Comparison of ENCODE assay signal across 1 cellular context in genomic region chr2:191845876-191846786, GRCh38.
TF ChIP-seq lines count a peak whose summit lies in the region.

No MANE protein-coding gene starts in this region.

TF ChIP-seq in HepG2, 621 proteins besides CTCF, POLR2A, EP300 and RAD21 (continued from another document and continues in another):
- TF ChIP-seq SRSF1 (optimal IDR thresholded peaks at IDR 0.05; ENCODE audit: low read depth, low read length) (peak; percentile 6), ELF4 (CRISPR knock-in tag; IDR thresholded peaks at IDR 0.05; ENCODE audit: borderline replicate concordance) (no peak), DNMT1 (CRISPR knock-in tag; IDR thresholded peaks at IDR 0.05) (peak; percentile 7; the same call in 1 of the 2 replicates), ETV6 (CRISPR knock-in tag; conservative IDR thresholded peaks at IDR 0.05) (no peak), GMEB1 (CRISPR knock-in tag; IDR thresholded peaks at IDR 0.05; ENCODE audit: borderline replicate concordance) (no peak), HNF4G (IDR thresholded peaks at IDR 0.05; ENCODE audit: borderline replicate concordance, low read depth, low read length) (no peak), HNF4G (CRISPR knock-in tag; IDR thresholded peaks at IDR 0.05; ENCODE audit: borderline replicate concordance, low read depth) (peak; percentile 73), KDM1A (CRISPR knock-in tag; IDR thresholded peaks at IDR 0.05) (no peak), HMGXB4 (CRISPR knock-in tag; IDR thresholded peaks at IDR 0.05; ENCODE audit: borderline replicate concordance in 1 of 2, low read depth in 1 of 2) (no peak; a peak in 2 of 4 replicates), DMAP1 (CRISPR knock-in tag; IDR thresholded peaks at IDR 0.05) (peak; percentile 34; the same call in 1 of the 2 replicates), ZNF563 (CRISPR knock-in tag; IDR thresholded peaks at IDR 0.05) (no peak), SP4 (CRISPR knock-in tag; IDR thresholded peaks at IDR 0.05) (0 out of 2 replicates have a peak, but pooled peaks have one; percentile 9), HHEX (CRISPR knock-in tag; IDR thresholded peaks at IDR 0.05) (no peak), ZNF883 (CRISPR knock-in tag; IDR thresholded peaks at IDR 0.05; ENCODE audit: not compliant biosample characterization) (peak; percentile 77), TCF12 (IDR thresholded peaks at IDR 0.05) (no peak), TCF12 (CRISPR knock-in tag; IDR thresholded peaks at IDR 0.05) (no peak), MXD3 (CRISPR knock-in tag; IDR thresholded peaks at IDR 0.05) (peak; percentile 54; the same call in 1 of the 2 replicates), RNF219 (CRISPR knock-in tag; IDR thresholded peaks at IDR 0.05) (no peak), SNAPC4 (CRISPR knock-in tag; IDR thresholded peaks at IDR 0.05) (no peak), ARID4A (CRISPR knock-in tag; IDR thresholded peaks at IDR 0.05; ENCODE audit: borderline replicate concordance) (peak; percentile 44; the same call in 1 of the 2 replicates), ARID5B (CRISPR knock-in tag; IDR thresholded peaks at IDR 0.05) (peak; percentile 29; the same call in 1 of the 2 replicates), TOE1 (CRISPR knock-in tag; IDR thresholded peaks at IDR 0.05) (no peak), ZNF30 (CRISPR knock-in tag; IDR thresholded peaks at IDR 0.05) (0 out of 2 replicates have a peak, but pooled peaks have one; percentile 37), ZNF614 (CRISPR knock-in tag; IDR thresholded peaks at IDR 0.05; ENCODE audit: borderline replicate concordance) (no peak), RBAK (CRISPR knock-in tag; IDR thresholded peaks at IDR 0.05) (no peak), ETS1 (CRISPR knock-in tag; IDR thresholded peaks at IDR 0.05) (no peak), GLMP (CRISPR knock-in tag; IDR thresholded peaks at IDR 0.05; ENCODE audit: borderline replicate concordance) (no peak), HOXD1 (CRISPR knock-in tag; IDR thresholded peaks at IDR 0.05) (no peak), PBX2 (CRISPR knock-in tag; IDR thresholded peaks at IDR 0.05) (no peak), ZKSCAN8 (CRISPR knock-in tag; IDR thresholded peaks at IDR 0.05; ENCODE audit: borderline replicate concordance) (no peak), TBX3 (IDR thresholded peaks at IDR 0.05; ENCODE audit: borderline replicate concordance) (no peak), MXI1 (IDR thresholded peaks at IDR 0.05; ENCODE audit: borderline replicate concordance, low read depth, low read length) (peak; percentile 24; the same call in 1 of the 3 replicates), KDM2A (CRISPR knock-in tag; IDR thresholded peaks at IDR 0.05; ENCODE audit: borderline replicate concordance, low read depth) (peak; percentile 37; the same call in 1 of the 2 replicates)
